16 cellular contexts compared by ENCODE assay signal in genomic region chr4:161382655-161383054, GRCh38.
DNase-seq lines count a peak whose midpoint lies in the region; ATAC-seq and TF ChIP-seq lines count a peak whose summit lies in the region.
"Had no signal": no experiment of that assay in that cellular context is flagged by ENCODE, and none has a peak within 500 bp of the region (broad histone marks: within the 10 kb centered on the region; RNA-seq: fewer than 3 reads in every experiment).

No MANE protein-coding gene starts in this region.

- peak overlapping the region; percentile 16 for H3K4me3 ChIP-seq in OCI-LY3 (ENCODE audit: low read length)
- no peak overlapping the region for H3K4me3 ChIP-seq in neural progenitor cell
- H3K4me3 ChIP-seq: GM23248 had no signal

- H3K27ac Mint-ChIP-seq in neural progenitor cell = no peak overlapping the region
- H3K27ac Mint-ChIP-seq: CD4-positive, alpha-beta memory T cell had no signal

- TF ChIP-seq CTCF in OCI-LY3 (IDR thresholded peaks at IDR 0.05; ENCODE audit: low read depth, low read length) = no peak
- TF ChIP-seq CTCF in neural progenitor cell (IDR thresholded peaks at IDR 0.05) = no peak
- no peak for TF ChIP-seq CTCF in GM20000 (IDR thresholded peaks at IDR 0.05; ENCODE audit: extremely low read depth, missing control alignments)

- H3K4me1 Mint-ChIP-seq in neural progenitor cell = no peaks in the 10 kb centered on the region
- H3K4me1 Mint-ChIP-seq: CD4-positive, alpha-beta memory T cell had no signal

- H3K9ac ChIP-seq in OCI-LY3 (ENCODE audit: low read length) (no peak overlapping the region), neural progenitor cell (no peak overlapping the region)
- H3K9ac ChIP-seq: GM23248 had no signal

- no peaks in the 10 kb centered on the region for H3K9me3 Mint-ChIP-seq in neural progenitor cell

- no peak overlapping the region for H3K4me3 Mint-ChIP-seq in neural progenitor cell
- H3K4me3 Mint-ChIP-seq: CD4-positive, alpha-beta memory T cell had no signal

- H3K4me2 ChIP-seq in OCI-LY3 (ENCODE audit: low read length) (peak overlapping the region; percentile 29), neural progenitor cell (no peak overlapping the region)

- no peaks in the 10 kb centered on the region for H3K36me3 ChIP-seq in OCI-LY3 (replicated peaks; ENCODE audit: low read depth, low read length)
- no peaks in the 10 kb centered on the region for H3K36me3 ChIP-seq in neural progenitor cell

- no peaks in the 10 kb centered on the region for H3F3A ChIP-seq in neural progenitor cell (ENCODE audit: low read depth)

- no peaks in the 10 kb centered on the region for H3K36me3 Mint-ChIP-seq in neural progenitor cell
- H3K36me3 Mint-ChIP-seq: CD4-positive, alpha-beta memory T cell had no signal

- peak overlapping the region; percentile 36; the same call in 1 of the 2 replicates for H2AFZ ChIP-seq in OCI-LY3 (ENCODE audit: low read depth, low read length)
- H2AFZ ChIP-seq in neural progenitor cell (replicated peaks) = peak overlapping the region; percentile 12
- H2AFZ ChIP-seq: GM23248 had no signal

- peak; percentile 46 for ATAC-seq in GM21786 (IDR thresholded peaks at IDR 0.05; ENCODE audit: unreplicated experiment)
- ATAC-seq in GM21576 (IDR thresholded peaks at IDR 0.05; ENCODE audit: unreplicated experiment) = no peak
- no peak for ATAC-seq in GM19035 (IDR thresholded peaks at IDR 0.05; ENCODE audit: unreplicated experiment)

- H3K4me1 ChIP-seq in OCI-LY3 (ENCODE audit: low read length) (peaks cover 18% of the 10 kb centered on the region), neural progenitor cell (no peaks in the 10 kb centered on the region)

- H3K79me2 ChIP-seq in OCI-LY3 (ENCODE audit: low read length) = no peaks in the 10 kb centered on the region
- H3K79me2 ChIP-seq in neural progenitor cell (ENCODE audit: low read depth) = no peaks in the 10 kb centered on the region

- H3K9me3 ChIP-seq in OCI-LY3 (ENCODE audit: insufficient read depth, low read length) = no peaks in the 10 kb centered on the region
- H3K9me3 ChIP-seq in neural progenitor cell (ENCODE audit: low read depth) = no peaks in the 10 kb centered on the region

- H3K27me3 ChIP-seq in OCI-LY3 (ENCODE audit: low read depth, low read length) (no peaks in the 10 kb centered on the region), neural progenitor cell (no peaks in the 10 kb centered on the region)

- no peaks in the 10 kb centered on the region for H3K27me3 Mint-ChIP-seq in neural progenitor cell (ENCODE audit: insufficient read depth, low read depth)
- H3K27me3 Mint-ChIP-seq: CD4-positive, alpha-beta memory T cell had no signal

- H3K27ac ChIP-seq in OCI-LY3 (ENCODE audit: low read length) = no peak overlapping the region
- H3K27ac ChIP-seq in neural progenitor cell = no peak overlapping the region
- H3K27ac ChIP-seq: GM23248 had no signal

- DNase-seq in neural progenitor cell (ENCODE audit: low spot score) = no peak
- no peak for DNase-seq in GM20000 (ENCODE audit: low spot score)
- DNase-seq: C1 segment of cervical spinal cord; Calu3; CD4-positive, alpha-beta memory T cell; COR-L47; DMS53; DMS79 treated with DMSO at 0.1 percent for 48 hours; GF-D8; GM23248; H7; HCEC 1CT had no signal

- H4K20me1 ChIP-seq in OCI-LY3 (ENCODE audit: insufficient read depth, low read length) (no peaks in the 10 kb centered on the region), neural progenitor cell (ENCODE audit: low read depth) (no peaks in the 10 kb centered on the region)
